8 cellular contexts compared by ENCODE assay signal in genomic region chr17:40122944-40123810, GRCh38. TPM values are rescaled to one million over a fixed set of nuclear protein-coding genes. Genes with fewer than 3 reads are reported as not detected.
DNase-seq lines count a peak whose midpoint lies in the region; ATAC-seq, FAIRE-seq and TF ChIP-seq lines count a peak whose summit lies in the region.

No MANE protein-coding gene starts in this region.

- POLR2A ChIA-PET in activated CD4-positive, alpha-beta memory T cell treated with anti-CD3 and anti-CD28 coated beads for 36 hours (lab: Charles Lee), result interaction anchor here (0.6 to 2.8 kb wide), 11 partner anchors 9 to 95 kb away, joined by 4 to 23 read pairs (median 6); partner anchors contain the start of genes CASC3, NR1D1, RAPGEFL1 and WIPF2

- H3K27me3 ChIP-seq in mucosa of rectum (ENCODE audit: control insufficient read depth in 2 of 2, insufficient read depth in 2 of 2, low read length in 2 of 2), result no peaks in the 10 kb centered on the region
- no peaks in the 10 kb centered on the region for H3K27me3 ChIP-seq in thoracic aorta (replicated peaks; ENCODE audit: insufficient read depth)

- H3K4me1 Mint-ChIP-seq in activated CD4-positive, alpha-beta memory T cell treated with anti-CD3 and anti-CD28 coated beads for 36 hours (ENCODE audit: low read depth), result peaks cover 24% of the 10 kb centered on the region
- peaks cover 26% of the 10 kb centered on the region for H3K4me1 Mint-ChIP-seq in endothelial cell (ENCODE audit: unreplicated experiment)

- H3K4me3 ChIP-seq in mucosa of rectum (ENCODE audit: low read length in 2 of 2), result peak overlapping the region; percentile 81 to 88
- H3K4me3 ChIP-seq in thoracic aorta, result peak overlapping the region; percentile 100

- intact Hi-C loops in activated CD4-positive, alpha-beta memory T cell treated with anti-CD3 and anti-CD28 coated beads for 36 hours (cut with micrococcal nuclease), result loop anchor here (1.0 kb wide), 1 partner anchor 17 kb away; the partner anchor contains the start of gene CASC3

- H3K36me3 ChIP-seq in mucosa of rectum (ENCODE audit: control insufficient read depth in 2 of 2, insufficient read depth in 2 of 2, low read length in 2 of 2) (peaks cover 15 to 18% of the 10 kb centered on the region in 2 donors), thoracic aorta (peaks cover 4% of the 10 kb centered on the region)

- ATAC-seq in HG02588 (IDR thresholded peaks at IDR 0.05; ENCODE audit: unreplicated experiment), result peak; percentile 23
- ATAC-seq in thoracic aorta (ENCODE audit: insufficient number of reproducible peaks, low FRiP score, low read depth), result no peak

- TF ChIP-seq CTCF in endothelial cell (IDR thresholded peaks at IDR 0.05; ENCODE audit: unreplicated experiment) (no peak), thoracic aorta (IDR thresholded peaks at IDR 0.05) (no peak)

- peak overlapping the region; percentile 74 to 94 for H3K9ac ChIP-seq in mucosa of rectum (ENCODE audit: low read depth in 1 of 2, low read length in 2 of 2)

- H3K4me1 ChIP-seq in mucosa of rectum (ENCODE audit: control insufficient read depth in 2 of 2, insufficient read depth in 2 of 2, low read length in 2 of 2) (peaks cover 22 to 32% of the 10 kb centered on the region in 2 donors), thoracic aorta (ENCODE audit: control insufficient read depth in 1 of 2, low read depth in 2 of 2) (peaks cover 11 to 33% of the 10 kb centered on the region in 2 donors)

- H3K9me3 Mint-ChIP-seq in activated CD4-positive, alpha-beta memory T cell treated with anti-CD3 and anti-CD28 coated beads for 36 hours, result no peaks in the 10 kb centered on the region
- peaks cover 6% of the 10 kb centered on the region for H3K9me3 Mint-ChIP-seq in endothelial cell (ENCODE audit: unreplicated experiment)

- CTCF ChIA-PET in activated CD4-positive, alpha-beta memory T cell treated with anti-CD3 and anti-CD28 coated beads for 36 hours (lab: Charles Lee), result interaction anchor here (1.1 to 5.0 kb wide), 7 partner anchors 10 to 60 kb away, joined by 3 to 74 read pairs (median 5); partner anchors contain the start of gene CASC3

- peak overlapping the region; percentile 97 for H3K4me3 Mint-ChIP-seq in activated CD4-positive, alpha-beta memory T cell treated with anti-CD3 and anti-CD28 coated beads for 36 hours
- peak overlapping the region; percentile 100 for H3K4me3 Mint-ChIP-seq in endothelial cell (ENCODE audit: unreplicated experiment)

- in situ Hi-C loops in G401 (cut with HindIII; ENCODE audit: low sequenced_read_pairs), result no loop called here

- peak overlapping the region; percentile 93 for H3K27ac Mint-ChIP-seq in activated CD4-positive, alpha-beta memory T cell treated with anti-CD3 and anti-CD28 coated beads for 36 hours
- H3K27ac Mint-ChIP-seq in endothelial cell (ENCODE audit: unreplicated experiment), result peak overlapping the region; percentile 84

- DNase-seq in G401 (ENCODE audit: low spot score) (peak; percentile 73), NCI-H446 treated with DMSO at 0.1 percent for 48 hours (lab: John Stamatoyannopoulos, UW) (peak; percentile 5), endothelial cell (ENCODE audit: low spot score) (peak; percentile 50), thoracic aorta (ENCODE audit: low spot score) (no peak), RCC 7860 (ENCODE audit: low spot score) (no peak)
- DNase-seq in activated CD4-positive, alpha-beta memory T cell treated with anti-CD3 and anti-CD28 coated beads for 36 hours, result peak; percentile 68

- peaks cover 23% of the 10 kb centered on the region for H3K36me3 Mint-ChIP-seq in activated CD4-positive, alpha-beta memory T cell treated with anti-CD3 and anti-CD28 coated beads for 36 hours
- peaks cover 27% of the 10 kb centered on the region for H3K36me3 Mint-ChIP-seq in endothelial cell (ENCODE audit: low read depth, unreplicated experiment)

- H3K27ac ChIP-seq in mucosa of rectum (ENCODE audit: low read depth in 2 of 2, low read length in 2 of 2), result peak overlapping the region; percentile 92 to 94
- peak overlapping the region; percentile 96 to 97 for H3K27ac ChIP-seq in thoracic aorta

- no peaks in the 10 kb centered on the region for H3K27me3 Mint-ChIP-seq in activated CD4-positive, alpha-beta memory T cell treated with anti-CD3 and anti-CD28 coated beads for 36 hours
- peaks cover 17% of the 10 kb centered on the region for H3K27me3 Mint-ChIP-seq in endothelial cell (ENCODE audit: unreplicated experiment)

- H3K9me3 ChIP-seq in mucosa of rectum (ENCODE audit: control insufficient read depth in 2 of 2, low read length in 2 of 2) (no peaks in the 10 kb centered on the region), thoracic aorta (no peaks in the 10 kb centered on the region)

- no peak for FAIRE-seq in RCC 7860 (lab: Jason Lieb, UNC)

RNA-seq across cellular contexts. Expression of gene MSL1, which starts 1.4 kb away (rescaled TPM):
- total RNA-seq in G401 (2014; rRNA removed; shearing (Covaris generic)), result 67.9 and 80.5 TPM in 2 replicates
- 10 to 100 TPM; 77.9 to 80.6 TPM for total RNA-seq in activated CD4-positive, alpha-beta memory T cell treated with anti-CD3 and anti-CD28 coated beads for 36 hours
- total RNA-seq in endothelial cell (ENCODE audit: unreplicated experiment) (96.2 TPM), thoracic aorta (100 to 1,000 TPM in 1 of 2 donors, 10 to 100 TPM in 1; 69.3 to 107 TPM)

RNA-seq across cellular contexts. Expression of gene CASC3, which starts 17.2 kb away (rescaled TPM):
- 31.1 and 61.1 TPM in 2 replicates for total RNA-seq in G401 (2014; rRNA removed; shearing (Covaris generic))
- total RNA-seq in activated CD4-positive, alpha-beta memory T cell treated with anti-CD3 and anti-CD28 coated beads for 36 hours, result 100 to 1,000 TPM in 1 of 2 experiments, 10 to 100 TPM in 1; 96.1 to 102 TPM
- total RNA-seq in endothelial cell (ENCODE audit: unreplicated experiment), result 96.4 TPM
- total RNA-seq in thoracic aorta, result 100 to 1,000 TPM in 1 of 2 donors, 10 to 100 TPM in 1; 81.8 to 108 TPM

RNA-seq across cellular contexts. Expression of gene NR1D1, which starts 22.8 kb away (rescaled TPM):
- total RNA-seq in G401 (2014; rRNA removed; shearing (Covaris generic)), result 0.06 and 2.0 TPM in 2 replicates
- total RNA-seq in activated CD4-positive, alpha-beta memory T cell treated with anti-CD3 and anti-CD28 coated beads for 36 hours, result 1 to 10 TPM; 6.7 to 7.3 TPM
- 2.6 TPM for total RNA-seq in endothelial cell (ENCODE audit: unreplicated experiment)
- 10 to 100 TPM; 10.3 to 29.1 TPM for total RNA-seq in thoracic aorta

RNA-seq across cellular contexts. Expression of gene RAPGEFL1, which starts 54.1 kb away (rescaled TPM):
- total RNA-seq in G401 (2014; rRNA removed; shearing (Covaris generic)), result 1.1 and 2.6 TPM in 2 replicates
- 1 to 10 TPM; 4.9 to 6.1 TPM for total RNA-seq in activated CD4-positive, alpha-beta memory T cell treated with anti-CD3 and anti-CD28 coated beads for 36 hours
- total RNA-seq in endothelial cell (ENCODE audit: unreplicated experiment) (18.3 TPM), thoracic aorta (10 to 100 TPM in 1 of 2 donors, 1 to 10 TPM in 1; 7.3 to 21.7 TPM)

Comparison
In these comparisons a context has a peak if more than half of its experiments do, and no peak if none do; other contexts are left out.
1. DNase-seq: peak in G401 (single experiment), NCI-H446 treated with DMSO at 0.1 percent for 48 hours (single experiment), activated CD4-positive, alpha-beta memory T cell treated with anti-CD3 and anti-CD28 coated beads for 36 hours (single experiment) and endothelial cell (single experiment); none in thoracic aorta (single experiment) and RCC 7860 (single experiment).